8 cellular contexts compared by ENCODE assay signal in genomic region chr1:203006948-203007871, GRCh38. TPM values are rescaled to one million over a fixed set of nuclear protein-coding genes. Genes with fewer than 3 reads are reported as not detected.
DNase-seq lines count a peak whose midpoint lies in the region; ATAC-seq and TF ChIP-seq lines count a peak whose summit lies in the region.

Gene TMEM183A (plus strand): TSS chr1:203007374. CDS start chr1:203007466, 92 bp downstream.

- TF ChIP-seq CTCF in AG09309 (IDR thresholded peaks at IDR 0.05; ENCODE audit: control insufficient read depth, insufficient read depth, low read depth, low read length, missing control alignments): no peak

- ATAC-seq in GM19035 (IDR thresholded peaks at IDR 0.05; ENCODE audit: unreplicated experiment): peak; percentile 94
- ATAC-seq in HG03354 (IDR thresholded peaks at IDR 0.05; ENCODE audit: poor library complexity, severe bottlenecking, unreplicated experiment): peak; percentile 93

- DNase-seq in AG09309 (ENCODE audit: low read depth): peak; percentile 78
- peak; percentile 99 for DNase-seq in NCI-H460 (ENCODE audit: extremely low read depth, low read depth)
- DNase-seq in activated CD4-positive, CD25-positive, alpha-beta regulatory T cell treated with anti-CD3 and anti-CD28 coated beads, Interleukin-2, amount 50 U/mL, for 72 hours: peak; percentile 89
- DNase-seq in cerebellar nuclear complex (lab: John Stamatoyannopoulos, UW): peak; percentile 71 to 91
- peak; percentile 98 for DNase-seq in islet precursor cell
- DNase-seq in stimulated activated CD4-positive, alpha-beta T cell treated with anti-CD3 and anti-CD28 coated beads, Interleukin-12 subunit alpha, Interleukin-12 subunit beta, amount 100 ng/mL, for 48 hours (ENCODE audit: low read depth in 2 of 3, low spot score in 1 of 3): peak; percentile 90 to 96 (median 91)

- peak within 1 kb of the TSS; percentile 75 for H3K4me3 ChIP-seq in AG09309 (ENCODE audit: control insufficient read depth, low read depth, low read length)

RNA-seq across cellular contexts. Expression of gene TMEM183A, which starts in this region (rescaled TPM):
- total RNA-seq in NCI-H460 (2014; rRNA removed; shearing (Covaris generic)): 121 and 128 TPM in 2 replicates
- 138 and 145 TPM in 2 replicates for polyA plus RNA-seq in NCI-H460 (2014; cell fraction: nucleus; rRNA removed)

Comparison
In these comparisons a context has a peak if more than half of its experiments do, and no peak if none do; other contexts are left out.
1. Peak in every context shown above with its lines: DNase-seq, ATAC-seq and H3K4me3 ChIP-seq.